Comparison of ENCODE assay signal across 18 cellular contexts in the genomic region with DNA sequence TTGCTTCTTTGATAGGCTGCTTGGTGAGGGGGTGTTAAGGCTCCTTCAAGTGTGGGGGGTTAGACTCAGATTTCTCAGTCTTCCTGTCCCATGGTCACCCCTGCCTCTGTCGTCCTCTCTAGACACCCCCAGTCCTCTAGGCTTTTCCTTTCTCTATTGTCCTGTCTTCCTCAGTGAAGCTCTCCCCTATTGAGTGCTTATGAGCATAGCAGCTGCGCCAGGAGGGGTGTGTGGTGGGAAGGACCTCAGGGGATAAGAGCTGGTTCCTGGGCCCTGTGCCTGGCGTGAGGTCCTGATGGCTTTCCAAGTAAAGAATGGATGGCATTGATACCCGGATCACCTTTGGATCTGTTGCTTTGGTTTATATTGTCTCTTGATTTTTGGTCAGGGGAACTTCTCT.
"Had no signal": no experiment of that assay in that cellular context is flagged by ENCODE, and none has a peak within 500 bp of the region (broad histone marks: within the 10 kb centered on the region; RNA-seq: fewer than 3 reads in every experiment).

No MANE protein-coding gene starts in this region.

- H3K27ac Mint-ChIP-seq: activated CD4-positive, alpha-beta memory T cell treated with anti-CD3 and anti-CD28 coated beads, Interleukin-2, amount 10 ng/mL, durations not matched to agents 7 days and 5 days; activated CD8-positive, alpha-beta memory T cell treated with anti-CD3 and anti-CD28 coated beads, Interleukin-2, amount 10 ng/mL, durations not matched to agents 7 days and 5 days; activated naive CD4-positive, alpha-beta T cell treated with anti-CD3 and anti-CD28 coated beads, Interleukin-2, amount 10 ng/mL, durations not matched to agents 7 days and 5 days; stimulated activated naive B cell treated with anti-CD40 and anti-IgM and Interleukin-4, amounts not matched to agents 10 μg/mL and 1 μg/mL and 100 μg/mL, for 72 hours had no signal

- H3K27me3 Mint-ChIP-seq: activated CD4-positive, alpha-beta memory T cell treated with anti-CD3 and anti-CD28 coated beads, Interleukin-2, amount 10 ng/mL, durations not matched to agents 7 days and 5 days; activated CD8-positive, alpha-beta memory T cell treated with anti-CD3 and anti-CD28 coated beads, Interleukin-2, amount 10 ng/mL, durations not matched to agents 7 days and 5 days; activated naive CD4-positive, alpha-beta T cell treated with anti-CD3 and anti-CD28 coated beads, Interleukin-2, amount 10 ng/mL, durations not matched to agents 7 days and 5 days; stimulated activated naive B cell treated with anti-CD40 and anti-IgM and Interleukin-4, amounts not matched to agents 10 μg/mL and 1 μg/mL and 100 μg/mL, for 72 hours had no signal

- H3K9me3 Mint-ChIP-seq: activated CD4-positive, alpha-beta memory T cell treated with anti-CD3 and anti-CD28 coated beads, Interleukin-2, amount 10 ng/mL, durations not matched to agents 7 days and 5 days; activated naive CD4-positive, alpha-beta T cell treated with anti-CD3 and anti-CD28 coated beads, Interleukin-2, amount 10 ng/mL, durations not matched to agents 7 days and 5 days; neural crest cell; stimulated activated naive B cell treated with anti-CD40 and anti-IgM and Interleukin-4, amounts not matched to agents 10 μg/mL and 1 μg/mL and 100 μg/mL, for 72 hours had no signal

- H3K4me1 ChIP-seq: ascending aorta, breast epithelium, lower lobe of right lung, psoas muscle, right lobe of liver had no signal

- H3K4me3 ChIP-seq: ascending aorta, breast epithelium, esophagus squamous epithelium, hepatocyte, lower lobe of right lung, ovary, psoas muscle, right lobe of liver had no signal

- H3K36me3 ChIP-seq: breast epithelium, ovary had no signal

- H3K27ac ChIP-seq: ascending aorta, breast epithelium, esophagus squamous epithelium, hepatocyte, lower lobe of right lung, ovary, psoas muscle, right lobe of liver had no signal

- H3K27me3 ChIP-seq: ascending aorta, breast epithelium, esophagus squamous epithelium, hepatocyte, ovary, right lobe of liver had no signal

- H3K9me3 ChIP-seq: ascending aorta, breast epithelium, esophagus squamous epithelium, lower lobe of right lung, ovary, psoas muscle, right lobe of liver had no signal

- DNase-seq: activated CD4-positive, alpha-beta memory T cell treated with anti-CD3 and anti-CD28 coated beads, Interleukin-2, amount 10 ng/mL, durations not matched to agents 7 days and 5 days; activated CD4-positive, alpha-beta T cell treated with anti-CD3 and anti-CD28 coated beads for 48 hours; activated CD4-positive, CD25-positive, alpha-beta regulatory T cell; activated CD8-positive, alpha-beta memory T cell treated with anti-CD3 and anti-CD28 coated beads, Interleukin-2, amount 10 ng/mL, durations not matched to agents 7 days and 5 days; activated effector memory CD4-positive, alpha-beta T cell treated with Interleukin-2 at 50 U/mL for 16 hours; activated naive CD4-positive, alpha-beta T cell treated with anti-CD3 and anti-CD28 coated beads, Interleukin-2, amount 10 ng/mL, durations not matched to agents 7 days and 5 days; cerebellar nuclear complex; effector CD8-positive, alpha-beta T cell; esophagus squamous epithelium; lower lobe of right lung; ovary; psoas muscle; right lobe of liver; stimulated activated naive B cell treated with anti-CD40 and anti-IgM and Interleukin-4, amounts not matched to agents 10 μg/mL and 1 μg/mL and 100 μg/mL, for 72 hours had no signal

- H3K4me3 Mint-ChIP-seq: activated CD4-positive, alpha-beta memory T cell treated with anti-CD3 and anti-CD28 coated beads, Interleukin-2, amount 10 ng/mL, durations not matched to agents 7 days and 5 days; activated CD8-positive, alpha-beta memory T cell treated with anti-CD3 and anti-CD28 coated beads, Interleukin-2, amount 10 ng/mL, durations not matched to agents 7 days and 5 days; activated naive CD4-positive, alpha-beta T cell treated with anti-CD3 and anti-CD28 coated beads, Interleukin-2, amount 10 ng/mL, durations not matched to agents 7 days and 5 days; neural crest cell; stimulated activated naive B cell treated with anti-CD40 and anti-IgM and Interleukin-4, amounts not matched to agents 10 μg/mL and 1 μg/mL and 100 μg/mL, for 72 hours had no signal
